ENCODE assay signal across 1 cellular context in the genomic region with DNA sequence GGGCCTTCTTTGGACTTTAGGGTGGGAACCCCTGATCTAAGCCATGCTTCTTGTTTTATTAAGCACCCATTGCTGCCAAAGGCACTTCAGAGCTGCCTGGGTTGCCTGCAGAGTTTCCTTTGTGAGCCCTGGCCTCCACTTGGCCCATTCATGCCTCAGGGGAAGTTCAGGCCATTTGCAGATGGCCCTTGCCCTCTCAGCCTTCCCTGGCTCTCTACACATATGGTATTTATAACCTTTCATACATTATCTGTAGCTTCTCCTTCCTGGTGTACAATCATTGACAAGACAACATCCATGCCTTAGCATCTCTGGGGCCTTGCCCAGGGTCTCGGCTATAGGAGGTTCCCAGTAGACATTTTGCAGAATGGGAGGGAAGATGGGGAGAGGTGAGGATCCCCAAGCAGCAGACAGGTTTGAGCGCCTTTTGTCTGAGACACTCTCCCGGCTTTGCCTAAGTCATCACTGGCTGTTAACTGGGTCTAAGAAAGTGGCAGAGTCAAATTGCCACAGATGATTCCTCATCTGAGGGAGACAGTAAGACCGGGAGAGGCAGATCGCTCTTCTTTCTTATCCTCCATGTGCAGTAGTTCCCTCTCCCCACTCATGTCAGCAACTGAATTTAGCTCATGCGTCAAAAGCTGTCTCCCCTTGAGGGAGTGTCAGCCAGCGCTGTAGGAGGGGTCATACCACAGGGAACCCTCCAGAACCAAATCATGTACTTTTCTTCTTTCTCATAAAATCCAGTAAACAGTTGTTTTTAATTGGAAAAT.
TF ChIP-seq lines count a peak whose summit lies in the region.

No MANE protein-coding gene starts in this region.

TF ChIP-seq in HepG2, 621 proteins besides CTCF, POLR2A, EP300 and RAD21:
- TF ChIP-seq ZNF24 (IDR thresholded peaks at IDR 0.05) (no peak), CC2D1A (CRISPR knock-in tag; IDR thresholded peaks at IDR 0.05) (no peak), NFYB (CRISPR knock-in tag; IDR thresholded peaks at IDR 0.05) (no peak), ZNF841 (CRISPR knock-in tag; IDR thresholded peaks at IDR 0.05; ENCODE audit: borderline replicate concordance) (no peak), RARA (CRISPR knock-in tag; IDR thresholded peaks at IDR 0.05) (no peak), ZNF17 (CRISPR knock-in tag; IDR thresholded peaks at IDR 0.05) (no peak), TCF12 (IDR thresholded peaks at IDR 0.05) (no peak), TCF12 (CRISPR knock-in tag; IDR thresholded peaks at IDR 0.05) (no peak), ZNF343 (CRISPR knock-in tag; IDR thresholded peaks at IDR 0.05) (no peak), ZNF143 (CRISPR knock-in tag; IDR thresholded peaks at IDR 0.05) (no peak)
- TF ChIP-seq, protein P1, sequence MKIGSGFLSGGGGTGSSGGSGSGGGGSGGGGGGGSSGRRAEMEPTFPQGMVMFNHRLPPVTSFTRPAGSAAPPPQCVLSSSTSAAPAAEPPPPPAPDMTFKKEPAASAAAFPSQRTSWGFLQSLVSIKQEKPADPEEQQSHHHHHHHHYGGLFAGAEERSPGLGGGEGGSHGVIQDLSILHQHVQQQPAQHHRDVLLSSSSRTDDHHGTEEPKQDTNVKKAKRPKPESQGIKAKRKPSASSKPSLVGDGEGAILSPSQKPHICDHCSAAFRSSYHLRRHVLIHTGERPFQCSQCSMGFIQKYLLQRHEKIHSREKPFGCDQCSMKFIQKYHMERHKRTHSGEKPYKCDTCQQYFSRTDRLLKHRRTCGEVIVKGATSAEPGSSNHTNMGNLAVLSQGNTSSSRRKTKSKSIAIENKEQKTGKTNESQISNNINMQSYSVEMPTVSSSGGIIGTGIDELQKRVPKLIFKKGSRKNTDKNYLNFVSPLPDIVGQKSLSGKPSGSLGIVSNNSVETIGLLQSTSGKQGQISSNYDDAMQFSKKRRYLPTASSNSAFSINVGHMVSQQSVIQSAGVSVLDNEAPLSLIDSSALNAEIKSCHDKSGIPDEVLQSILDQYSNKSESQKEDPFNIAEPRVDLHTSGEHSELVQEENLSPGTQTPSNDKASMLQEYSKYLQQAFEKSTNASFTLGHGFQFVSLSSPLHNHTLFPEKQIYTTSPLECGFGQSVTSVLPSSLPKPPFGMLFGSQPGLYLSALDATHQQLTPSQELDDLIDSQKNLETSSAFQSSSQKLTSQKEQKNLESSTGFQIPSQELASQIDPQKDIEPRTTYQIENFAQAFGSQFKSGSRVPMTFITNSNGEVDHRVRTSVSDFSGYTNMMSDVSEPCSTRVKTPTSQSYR (CRISPR knock-in tag; IDR thresholded peaks at IDR 0.05; ENCODE audit: borderline replicate concordance) = no peak
- TF ChIP-seq, protein P2, sequence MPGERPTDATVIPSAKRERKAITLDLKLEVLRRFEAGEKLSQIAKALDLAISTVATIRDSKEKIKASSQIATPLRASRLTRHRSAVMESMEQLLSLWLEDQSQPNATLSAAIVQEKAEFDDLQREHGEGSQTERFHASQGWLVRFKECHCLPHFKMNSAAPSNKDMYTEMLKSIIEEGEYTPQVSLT (CRISPR knock-in tag; IDR thresholded peaks at IDR 0.05; ENCODE audit: borderline replicate concordance, low read depth) = no peak
